ENCODE assay signal across 15 cellular contexts in the genomic region with DNA sequence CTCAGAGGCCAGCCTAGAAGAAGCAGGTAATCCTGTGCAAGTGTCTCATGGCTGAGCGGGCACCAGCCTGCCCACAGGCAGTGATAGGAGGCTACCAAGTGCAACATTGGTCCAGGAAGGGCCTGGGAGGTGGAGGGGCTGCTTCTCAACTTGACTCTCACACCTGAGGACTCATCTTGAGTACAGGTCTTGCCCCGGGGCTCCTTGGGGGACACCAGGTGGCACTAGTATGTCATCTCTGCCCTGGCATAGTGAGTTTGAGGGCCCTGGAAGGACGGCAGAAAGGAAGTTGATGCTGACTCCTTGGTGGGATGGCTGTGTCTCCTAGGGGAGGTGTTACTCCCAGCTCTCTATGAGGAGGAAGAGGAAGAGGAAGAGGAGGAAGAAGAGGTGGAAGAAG. TPM values are rescaled to one million over a fixed set of nuclear protein-coding genes. Genes with fewer than 3 reads are reported as not detected.
DNase-seq lines count a peak whose midpoint lies in the region; ATAC-seq, FAIRE-seq and TF ChIP-seq lines count a peak whose summit lies in the region.
"Had no signal": no experiment of that assay in that cellular context is flagged by ENCODE, and none has a peak within 500 bp of the region (broad histone marks: within the 10 kb centered on the region; RNA-seq: fewer than 3 reads in every experiment).

No MANE protein-coding gene starts in this region.

- BruUV-seq in K562 (replicated peaks; lab: Mats Ljungman, UMichigan) = no TSS peak

- peak in 1 of 2 experiments; percentile 35; a peak in 2 of 4 replicates for TF ChIP-seq RAD21 in K562 (CRISPR knock-in tag; conservative IDR thresholded peaks at IDR 0.05 in 1 of 2, IDR thresholded peaks at IDR 0.05 in 1 of 2)

- no peaks in the 10 kb centered on the region for H4K20me1 ChIP-seq in K562 (replicated peaks; ENCODE audit: control insufficient read depth, insufficient read depth, low read length)

- no peak for TF ChIP-seq POLR2A in K562 (conservative IDR thresholded peaks at IDR 0.05)

- H3K79me2 ChIP-seq in K562 (ENCODE audit: control insufficient read depth, insufficient read depth, low read length) = peaks cover 9% of the 10 kb centered on the region; the same call in 2 of the 3 replicates

- peak; percentile 25 for DNase-seq in activated CD8-positive, alpha-beta memory T cell treated with anti-CD3 and anti-CD28 coated beads, Interleukin-2, amount 50 U/mL, for 4 hours
- DNase-seq in activated CD8-positive, alpha-beta memory T cell treated with anti-CD3 and anti-CD28 coated beads for 24 hours = no peak
- peak; percentile 24 for DNase-seq in KBM-7
- DNase-seq in K562 (ENCODE audit: extremely low read depth in 1 of 4, low spot score in 3 of 4) = no peak
- no peak for DNase-seq in retinal pigment epithelial cell (ENCODE audit: low read depth)
- DNase-seq in NCI-H526 treated with DMSO at 0.1 percent for 48 hours (lab: John Stamatoyannopoulos, UW) = no peak
- DNase-seq in CD1c-positive myeloid dendritic cell (ENCODE audit: extremely low spot score) = no peak
- DNase-seq: activated CD4-positive, CD25-positive, alpha-beta regulatory T cell treated with anti-CD3 and anti-CD28 coated beads, Interleukin-2, amount 50 U/mL, for 72 hours; adrenal gland; effector memory CD4-positive, alpha-beta T cell; NCI-H187 treated with DMSO at 0.1 percent for 48 hours; SHP77 had no signal

- H3K27ac ChIP-seq in K562 (ENCODE audit: extremely low read depth, low read depth, low read length) = no peak overlapping the region
- H3K27ac ChIP-seq: adrenal gland had no signal

- peak overlapping the region in 1 of 2 experiments; percentile 76; a peak in 1 of 4 replicates for H3K9ac ChIP-seq in K562 (ENCODE audit: insufficient read depth in 1 of 2, low read depth in 2 of 2, low read length in 2 of 2)

- no peak for TF ChIP-seq EP300 in K562 (IDR thresholded peaks at IDR 0.05; ENCODE audit: low read length)

- in situ Hi-C loops in KBM-7 (cut with MboI; ENCODE audit: low pct_unique_long_range_greater_than_20kb, low sequenced_read_pairs) = no loop called here
- in situ Hi-C loops in K562 (cut with MboI) = no loop called here

- no peaks in the 10 kb centered on the region for H3K9me1 ChIP-seq in K562 (ENCODE audit: control insufficient read depth, insufficient read depth, low read length)

- peaks cover 17% of the 10 kb centered on the region; the same call in 2 of the 3 replicates for H3K36me3 ChIP-seq in K562 (ENCODE audit: control insufficient read depth, insufficient read depth, low read length)
- H3K36me3 ChIP-seq: adrenal gland had no signal

- CTCF ChIA-PET in K562 (lab: Yijun Ruan, JAX; ENCODE audit: low intra/inter-chr PET ratio) = interaction anchor here (1.5 kb wide), 1 partner anchor 86 kb away, joined by 3 read pairs; no protein-coding TSS in a partner anchor

- intact Hi-C loops in K562 (cut with micrococcal nuclease) = loop anchor here (5.0 kb wide), 1 partner anchor 88 kb away; no protein-coding TSS in a partner anchor

- H3K27me3 ChIP-seq in K562 (ENCODE audit: control insufficient read depth in 2 of 2, insufficient read depth in 2 of 2, low read length in 2 of 2) = no peaks in the 10 kb centered on the region
- H3K27me3 ChIP-seq: adrenal gland had no signal

- WGBS in K562 (ENCODE audit: insufficient coverage, low coverage, missing lambda C conversion rate) = 66% methylated on average over 3 of the region's 3 CpGs

- FAIRE-seq in K562 (lab: Jason Lieb, UNC) = no peak

- H3K4me2 ChIP-seq in K562 (ENCODE audit: insufficient read depth, low read length) = no peak overlapping the region

- H3K4me1 ChIP-seq in K562 (replicated peaks in 1 of 2; ENCODE audit: control insufficient read depth in 2 of 2, insufficient read depth in 2 of 2, low read length in 2 of 2) = peaks cover 18 to 41% of the 10 kb centered on the region in 2 experiments

- TF ChIP-seq CTCF in K562 (IDR thresholded peaks at IDR 0.05 in 2 of 3, conservative IDR thresholded peaks at IDR 0.05 in 1 of 3; ENCODE audit: insufficient read depth in 2 of 3, low read depth in 1 of 3, low read length in 3 of 3) = peak; percentile 24 to 28 (median 27); a peak in 3 of 6 replicates
- TF ChIP-seq CTCF in retinal pigment epithelial cell (conservative IDR thresholded peaks at IDR 0.05; ENCODE audit: low read depth, low read length) = peak; percentile 2

- no peak for ATAC-seq in K562
- ATAC-seq in GM18502 (IDR thresholded peaks at IDR 0.05; ENCODE audit: poor library complexity, unreplicated experiment) = no peak

- H2AFZ ChIP-seq in K562 (ENCODE audit: low read depth, low read length) = no peak overlapping the region

- H3K9me3 ChIP-seq in K562 (replicated peaks; ENCODE audit: control insufficient read depth, insufficient read depth, low read depth, low read length) = no peaks in the 10 kb centered on the region
- H3K9me3 ChIP-seq: adrenal gland had no signal

- POLR2A ChIA-PET in K562 (lab: Yijun Ruan, JAX) = interaction anchor here (1.0 to 2.1 kb wide), 6 partner anchors 13 to 69 kb away, joined by 3 to 6 read pairs (median 4); no protein-coding TSS in a partner anchor

- H3K4me3 ChIP-seq in K562 (no peak overlapping the region), retinal pigment epithelial cell (ENCODE audit: low read length) (no peak overlapping the region)
- H3K4me3 ChIP-seq: adrenal gland had no signal

RNA-seq across cellular contexts. Expression of a gene that starts 2.3 kb away (rescaled TPM):
- 153 and 165 TPM in 2 replicates for total RNA-seq in K562 (2011; cell fraction: chromatin; rRNA removed; ENCODE audit: low replicate concordance)
- total RNA-seq in K562 (2011; cell fraction: nucleolus; rRNA removed) = 88.4 and 89.7 TPM in 2 replicates
- total RNA-seq in K562 (2011; cell fraction: nucleoplasm; rRNA removed) = 120 and 159 TPM in 2 replicates
- 17.0 and 23.5 TPM in 2 replicates for total RNA-seq in K562 (2014; rRNA removed)
- 15.3 and 18.8 TPM in 2 replicates for total RNA-seq in K562 (2014; rRNA removed; fragmentation: Illumina TruSeq; extraction: Trizol)
- 27.6 and 28.7 TPM in 2 replicates for total RNA-seq in K562 (2015; rRNA removed; fragmentation: Illumina TruSeq; extraction: Trizol)
- 23.7 and 26.5 TPM in 2 replicates for total RNA-seq in K562 (2021)
- polyA plus RNA-seq in K562 (2011; rRNA removed) = 40.2 and 45.0 TPM in 2 replicates
- polyA plus RNA-seq in K562 (2011; cell fraction: cytosol; rRNA removed) = 12.2 and 20.3 TPM in 2 replicates
- 165 and 172 TPM in 2 replicates for polyA plus RNA-seq in K562 (2011; cell fraction: nucleus; rRNA removed)
- polyA plus RNA-seq in K562 (2012) = 30.6 and 53.3 TPM in 2 replicates
- 23.5 and 26.9 TPM in 2 replicates for polyA plus RNA-seq in K562 (2014; fragmentation: Illumina TruSeq; extraction: Trizol)
- polyA plus RNA-seq in K562 (2014; fragmentation: Nextera tagmentation; extraction: Ambion mirVana) = 1 to 10 TPM; 2.4 TPM
- 34.8 and 40.8 TPM in 2 replicates for polyA plus RNA-seq in K562 (2014; rRNA removed)
- 31.9 and 36.9 TPM in 2 replicates for polyA minus RNA-seq in K562 (2011; rRNA and poly(A)+ RNA removed)
- polyA minus RNA-seq in K562 (2011; cell fraction: cytosol; rRNA and poly(A)+ RNA removed) = 9.3 and 17.3 TPM in 2 replicates
- 47.4 and 54.8 TPM in 2 replicates for polyA minus RNA-seq in K562 (2011; cell fraction: nucleus; rRNA and poly(A)+ RNA removed)

RNA-seq across cellular contexts. Expression of a gene that starts 18.4 kb away (rescaled TPM):
- not detected in 2 replicates for total RNA-seq in K562 (2011; cell fraction: chromatin; rRNA removed; ENCODE audit: low replicate concordance)
- total RNA-seq in K562 (2011; cell fraction: nucleolus; rRNA removed) = not detected in 2 replicates
- total RNA-seq in K562 (2011; cell fraction: nucleoplasm; rRNA removed) = not detected in 2 replicates
- total RNA-seq in K562 (2014; rRNA removed) = not detected in 2 replicates
- not detected in 2 replicates for total RNA-seq in K562 (2014; rRNA removed; fragmentation: Illumina TruSeq; extraction: Trizol)
- total RNA-seq in K562 (2015; rRNA removed; fragmentation: Illumina TruSeq; extraction: Trizol) = not detected in 2 replicates
- not detected in 2 replicates for total RNA-seq in K562 (2021)
- not detected in 2 replicates for polyA plus RNA-seq in K562 (2011; rRNA removed)
- polyA plus RNA-seq in K562 (2011; cell fraction: cytosol; rRNA removed) = not detected in 2 replicates
- polyA plus RNA-seq in K562 (2011; cell fraction: nucleus; rRNA removed) = not detected in 2 replicates
- polyA plus RNA-seq in K562 (2012) = 0.09 and 0.24 TPM in 2 replicates
- not detected in 2 replicates for polyA plus RNA-seq in K562 (2014; fragmentation: Illumina TruSeq; extraction: Trizol)
- polyA plus RNA-seq in K562 (2014; fragmentation: Nextera tagmentation; extraction: Ambion mirVana) = 1 to 10 TPM in 1 of 2 experiments, under 1 TPM in 1; 0.84 to 1.0 TPM
- polyA plus RNA-seq in K562 (2014; rRNA removed) = not detected in 2 replicates
- polyA minus RNA-seq in K562 (2011; rRNA and poly(A)+ RNA removed) = not detected in 2 replicates
- polyA minus RNA-seq in K562 (2011; cell fraction: cytosol; rRNA and poly(A)+ RNA removed) = not detected in 2 replicates
- polyA minus RNA-seq in K562 (2011; cell fraction: nucleus; rRNA and poly(A)+ RNA removed) = not detected in 2 replicates
- total RNA-seq: adrenal gland, mucosa of gallbladder had no signal
- polyA plus RNA-seq: adrenal gland, BJ had no signal

RNA-seq across cellular contexts. Expression of a gene that starts 36.2 kb away (rescaled TPM):
- 62.5 and 206 TPM in 2 replicates for total RNA-seq in K562 (2011; cell fraction: chromatin; rRNA removed; ENCODE audit: low replicate concordance)
- 132 and 134 TPM in 2 replicates for total RNA-seq in K562 (2011; cell fraction: nucleolus; rRNA removed)
- total RNA-seq in K562 (2011; cell fraction: nucleoplasm; rRNA removed) = 72.1 and 81.0 TPM in 2 replicates
- 60.7 and 94.5 TPM in 2 replicates for total RNA-seq in K562 (2014; rRNA removed)
- total RNA-seq in K562 (2014; rRNA removed; fragmentation: Illumina TruSeq; extraction: Trizol) = 11.4 and 18.2 TPM in 2 replicates
- total RNA-seq in K562 (2015; rRNA removed; fragmentation: Illumina TruSeq; extraction: Trizol) = 28.8 and 33.3 TPM in 2 replicates
- total RNA-seq in K562 (2021) = 148 and 155 TPM in 2 replicates
- polyA plus RNA-seq in K562 (2011; rRNA removed) = 10.3 and 11.4 TPM in 2 replicates
- 11.4 and 26.8 TPM in 2 replicates for polyA plus RNA-seq in K562 (2011; cell fraction: cytosol; rRNA removed)
- polyA plus RNA-seq in K562 (2011; cell fraction: nucleus; rRNA removed) = 58.5 and 126 TPM in 2 replicates
- polyA plus RNA-seq in K562 (2012) = 66.6 and 106 TPM in 2 replicates
- polyA plus RNA-seq in K562 (2014; fragmentation: Illumina TruSeq; extraction: Trizol) = 32.8 and 55.3 TPM in 2 replicates
- 1 to 10 TPM in 1 of 2 experiments, under 1 TPM in 1; 0.90 to 1.1 TPM for polyA plus RNA-seq in K562 (2014; fragmentation: Nextera tagmentation; extraction: Ambion mirVana)
- 29.0 and 34.7 TPM in 2 replicates for polyA plus RNA-seq in K562 (2014; rRNA removed)
- 15.1 and 41.9 TPM in 2 replicates for polyA minus RNA-seq in K562 (2011; rRNA and poly(A)+ RNA removed)
- 127 and 146 TPM in 2 replicates for polyA minus RNA-seq in K562 (2011; cell fraction: cytosol; rRNA and poly(A)+ RNA removed)
- 53.1 and 53.6 TPM in 2 replicates for polyA minus RNA-seq in K562 (2011; cell fraction: nucleus; rRNA and poly(A)+ RNA removed)

RNA-seq across cellular contexts. Expression of a gene that starts 54.9 kb away (rescaled TPM):
- total RNA-seq in K562 (2011; cell fraction: chromatin; rRNA removed; ENCODE audit: low replicate concordance) = 110 and 296 TPM in 2 replicates
- total RNA-seq in K562 (2011; cell fraction: nucleolus; rRNA removed) = 143 and 167 TPM in 2 replicates
- total RNA-seq in K562 (2011; cell fraction: nucleoplasm; rRNA removed) = 289 and 411 TPM in 2 replicates
- total RNA-seq in K562 (2014; rRNA removed) (171 and 210 TPM in 2 replicates), K562 (2014; rRNA removed; fragmentation: Illumina TruSeq; extraction: Trizol) (261 and 289 TPM in 2 replicates), K562 (2015; rRNA removed; fragmentation: Illumina TruSeq; extraction: Trizol) (252 and 263 TPM in 2 replicates), K562 (2021) (166 and 170 TPM in 2 replicates)
- polyA plus RNA-seq in K562 (2011; rRNA removed) (167 and 193 TPM in 2 replicates), K562 (2014; fragmentation: Illumina TruSeq; extraction: Trizol) (211 and 265 TPM in 2 replicates), K562 (2014; fragmentation: Nextera tagmentation; extraction: Ambion mirVana) (100 to 1,000 TPM; 215 to 286 TPM), K562 (2014; rRNA removed) (173 and 177 TPM in 2 replicates)
- 48.3 and 113 TPM in 2 replicates for polyA plus RNA-seq in K562 (2011; cell fraction: cytosol; rRNA removed)
- 43.6 and 64.9 TPM in 2 replicates for polyA plus RNA-seq in K562 (2011; cell fraction: nucleus; rRNA removed)
- polyA plus RNA-seq in K562 (2012) = 185 and 229 TPM in 2 replicates
- polyA minus RNA-seq in K562 (2011; rRNA and poly(A)+ RNA removed) = 359 and 418 TPM in 2 replicates
- 111 and 121 TPM in 2 replicates for polyA minus RNA-seq in K562 (2011; cell fraction: cytosol; rRNA and poly(A)+ RNA removed)
- 25.2 and 55.2 TPM in 2 replicates for polyA minus RNA-seq in K562 (2011; cell fraction: nucleus; rRNA and poly(A)+ RNA removed)

Comparison
In these comparisons a context has a peak if more than half of its experiments do, and no peak if none do; other contexts are left out.
1. DNase-seq: peak in activated CD8-positive, alpha-beta memory T cell treated with anti-CD3 and anti-CD28 coated beads, Interleukin-2, amount 50 U/mL, for 4 hours (single experiment) and KBM-7 (single experiment); none in activated CD8-positive, alpha-beta memory T cell treated with anti-CD3 and anti-CD28 coated beads for 24 hours (single experiment), K562 (0 of 4), retinal pigment epithelial cell (single experiment), NCI-H526 treated with DMSO at 0.1 percent for 48 hours (single experiment) and CD1c-positive myeloid dendritic cell (single experiment).